8 cellular contexts compared by ENCODE assay signal in the genomic region with DNA sequence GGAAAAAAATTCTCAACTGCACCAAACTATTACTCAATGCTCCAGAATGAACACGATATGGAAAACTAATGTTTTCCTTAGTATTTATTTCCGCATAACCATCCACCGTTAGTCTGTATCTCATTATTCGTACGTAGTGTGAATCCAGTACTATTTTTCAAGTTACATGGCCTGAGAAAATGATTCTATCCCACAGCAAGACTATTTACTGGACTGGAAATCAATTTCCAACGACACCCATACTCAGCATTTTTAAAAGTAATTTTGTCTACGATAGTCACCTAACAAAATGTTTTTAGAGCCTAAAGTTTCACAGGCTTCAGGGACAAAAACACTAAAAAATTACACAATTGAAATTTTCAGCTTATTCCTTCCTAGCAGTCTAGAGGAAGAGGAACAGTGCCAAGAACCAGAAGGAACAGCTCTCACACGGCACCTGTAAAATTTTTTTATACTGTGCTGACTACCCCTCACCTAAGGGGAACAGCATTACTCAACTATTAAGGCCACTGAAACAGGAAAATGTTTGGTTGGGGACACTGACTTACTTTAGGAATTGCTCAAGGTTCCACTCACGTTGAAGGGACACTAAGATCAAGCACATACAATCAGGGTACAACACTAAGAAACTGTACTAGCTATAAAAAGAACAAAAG. TPM values are rescaled to one million over a fixed set of nuclear protein-coding genes. Genes with fewer than 3 reads are reported as not detected.
DNase-seq lines count a peak whose midpoint lies in the region; ATAC-seq and TF ChIP-seq lines count a peak whose summit lies in the region.
"Had no signal": no experiment of that assay in that cellular context is flagged by ENCODE, and none has a peak within 500 bp of the region (broad histone marks: within the 10 kb centered on the region; RNA-seq: fewer than 3 reads in every experiment).

No MANE protein-coding gene starts in this region.

- H3K4me3 ChIP-seq in epithelial cell of esophagus (ENCODE audit: low read length) (no peak overlapping the region), trophoblast cell (ENCODE audit: low read depth, low read length) (no peak overlapping the region)

- H3K14ac ChIP-seq in trophoblast cell (ENCODE audit: low read length): no peak overlapping the region

- no peak overlapping the region for H4K91ac ChIP-seq in trophoblast cell (ENCODE audit: low read depth, low read length)

- H2AK5ac ChIP-seq in trophoblast cell (ENCODE audit: low read length): no peak overlapping the region

- no peak for ATAC-seq in T-cell (replicated peaks in 1 of 4)
- no peak for ATAC-seq in GM21737 (IDR thresholded peaks at IDR 0.05; ENCODE audit: unreplicated experiment)
- no peak for ATAC-seq in HG03378 (IDR thresholded peaks at IDR 0.05; ENCODE audit: unreplicated experiment)

- H2AFZ ChIP-seq in trophoblast cell (ENCODE audit: insufficient read depth, low read length, poor library complexity): no peak overlapping the region

- intact Hi-C loops in Calu3 (cut with micrococcal nuclease; ENCODE audit: unreplicated experiment): loop anchor here (5.0 kb wide), 1 partner anchor 190 kb away; no protein-coding TSS in a partner anchor

- H4K8ac ChIP-seq in trophoblast cell (ENCODE audit: low read depth, low read length): no peak overlapping the region

- TF ChIP-seq CTCF in Calu3 (IDR thresholded peaks at IDR 0.05; ENCODE audit: unreplicated experiment) (no peak), epithelial cell of esophagus (IDR thresholded peaks at IDR 0.05; ENCODE audit: insufficient read depth, low read depth, low read length, missing control alignments) (no peak)

- H3K36me3 ChIP-seq in trophoblast cell (ENCODE audit: control insufficient read depth in 1 of 2, insufficient read depth in 2 of 2, low read length in 2 of 2): peaks cover 4 to 7% of the 10 kb centered on the region in 2 experiments

- H3K9ac ChIP-seq in trophoblast cell (ENCODE audit: low read length): no peak overlapping the region

- H3K27ac Mint-ChIP-seq in Calu3 (ENCODE audit: unreplicated experiment) (peak overlapping the region; percentile 47), T-cell (peak overlapping the region; percentile 25 to 75)

- no peaks in the 10 kb centered on the region for H3K9me3 ChIP-seq in trophoblast cell (ENCODE audit: insufficient read depth, low read depth, low read length)

- CTCF ChIA-PET in Calu3 (lab: Charles Lee) (no interaction called here), T-cell (lab: Charles Lee) (interaction anchor here (0.6 to 5.2 kb wide), 4 partner anchors 8 to 92 kb away, joined by 3 to 29 read pairs (median 4); a partner anchor contains a TSS)

- H3K4me1 ChIP-seq in trophoblast cell (ENCODE audit: control insufficient read depth in 1 of 2, insufficient read depth in 2 of 2, low read length in 2 of 2): peaks cover 7 to 11% of the 10 kb centered on the region in 2 experiments

- H3K27me3 Mint-ChIP-seq in Calu3 (ENCODE audit: unreplicated experiment) (no peaks in the 10 kb centered on the region), T-cell (no peaks in the 10 kb centered on the region)

- H3K18ac ChIP-seq in trophoblast cell (ENCODE audit: low read length): no peak overlapping the region

- no peaks in the 10 kb centered on the region for H3K27me3 ChIP-seq in trophoblast cell (ENCODE audit: insufficient read depth, low read length)

- H3K4me1 Mint-ChIP-seq in Calu3 (ENCODE audit: low read depth, unreplicated experiment): peaks cover 38% of the 10 kb centered on the region
- H3K4me1 Mint-ChIP-seq in T-cell: peaks cover 86 to 95% (median 92%) of the 10 kb centered on the region in 3 donors

- no peak for DNase-seq in Calu3
- no peak for DNase-seq in T-cell
- peak; percentile 20 for DNase-seq in epithelial cell of esophagus (ENCODE audit: low read depth)
- DNase-seq in trophoblast cell: no peak
- no peak for DNase-seq in SW480 (ENCODE audit: low spot score)
- DNase-seq: GOT3 had no signal

- BruUV-seq in Calu3 (replicated peaks; lab: Mats Ljungman, UMichigan): no TSS peak

- peaks cover 27% of the 10 kb centered on the region for H3K36me3 Mint-ChIP-seq in Calu3 (ENCODE audit: insufficient read depth, unreplicated experiment)
- peaks cover 54% of the 10 kb centered on the region for H3K36me3 Mint-ChIP-seq in T-cell

- no peak overlapping the region for H3K23ac ChIP-seq in trophoblast cell (ENCODE audit: low read length)

- H3K27ac ChIP-seq in trophoblast cell (ENCODE audit: low read depth, low read length): no peak overlapping the region

- no peak overlapping the region for H2BK12ac ChIP-seq in trophoblast cell (ENCODE audit: low read length)

- no peak overlapping the region for H4K12ac ChIP-seq in trophoblast cell (ENCODE audit: low read depth, low read length)

- POLR2A ChIA-PET in T-cell (lab: Charles Lee): interaction anchor here (0.5 to 7.3 kb wide), 12 partner anchors 8 to 261 kb away, joined by 3 to 40 read pairs (median 4); a partner anchor contains a TSS

- H2BK120ac ChIP-seq in trophoblast cell (ENCODE audit: insufficient read depth, low read length, poor library complexity): no peak overlapping the region

- no CpG with 5 or more reads among the region's 9 CpGs for WGBS in trophoblast cell (ENCODE audit: extremely low coverage, insufficient coverage, insufficient read length)

- H2BK5ac ChIP-seq in trophoblast cell (ENCODE audit: low read depth, low read length, poor library complexity): no peak overlapping the region

- H3K79me1 ChIP-seq in trophoblast cell (ENCODE audit: low read length): peaks cover 2% of the 10 kb centered on the region

- H3K4me3 Mint-ChIP-seq in Calu3 (ENCODE audit: low read depth, unreplicated experiment) (no peak overlapping the region), T-cell (peak overlapping the region in 2 of 3 donors; percentile 52 to 55)

- H3K4ac ChIP-seq in trophoblast cell (ENCODE audit: low read depth, low read length): peak overlapping the region; percentile 96

- peak overlapping the region; percentile 43 for H3K4me2 ChIP-seq in trophoblast cell (ENCODE audit: low read length)

- H3K9me3 Mint-ChIP-seq in Calu3 (ENCODE audit: low read depth, unreplicated experiment) (no peaks in the 10 kb centered on the region), T-cell (no peaks in the 10 kb centered on the region)

- H3K79me2 ChIP-seq in trophoblast cell (ENCODE audit: control insufficient read depth, insufficient read depth, low read length, poor library complexity): peaks cover 15% of the 10 kb centered on the region

RNA-seq across cellular contexts. Expression of a gene that starts 9.6 kb away (rescaled TPM):
- total RNA-seq in Calu3 (2022): 235 and 243 TPM in 2 replicates
- total RNA-seq in T-cell: 100 to 1,000 TPM; 274 to 487 (median 289) TPM
- 864 and 871 TPM in 2 replicates for polyA plus RNA-seq in trophoblast cell (2013)

RNA-seq across cellular contexts. Expression of a gene that starts 51.1 kb away (rescaled TPM):
- total RNA-seq in Calu3 (2022) (34.9 and 36.9 TPM in 2 replicates), T-cell (10 to 100 TPM; 12.2 to 14.2 (median 13.1) TPM)
- polyA plus RNA-seq in trophoblast cell (2013): 39.6 and 40.0 TPM in 2 replicates

RNA-seq across cellular contexts. Expression of a gene that starts 57.0 kb away (rescaled TPM):
- 11.7 and 13.6 TPM in 2 replicates for total RNA-seq in Calu3 (2022)
- total RNA-seq in T-cell: 10 to 100 TPM; 20.8 to 27.8 (median 24.2) TPM
- polyA plus RNA-seq in trophoblast cell (2013): 113 and 115 TPM in 2 replicates
